8 cellular contexts compared by ENCODE assay signal in the genomic region with DNA sequence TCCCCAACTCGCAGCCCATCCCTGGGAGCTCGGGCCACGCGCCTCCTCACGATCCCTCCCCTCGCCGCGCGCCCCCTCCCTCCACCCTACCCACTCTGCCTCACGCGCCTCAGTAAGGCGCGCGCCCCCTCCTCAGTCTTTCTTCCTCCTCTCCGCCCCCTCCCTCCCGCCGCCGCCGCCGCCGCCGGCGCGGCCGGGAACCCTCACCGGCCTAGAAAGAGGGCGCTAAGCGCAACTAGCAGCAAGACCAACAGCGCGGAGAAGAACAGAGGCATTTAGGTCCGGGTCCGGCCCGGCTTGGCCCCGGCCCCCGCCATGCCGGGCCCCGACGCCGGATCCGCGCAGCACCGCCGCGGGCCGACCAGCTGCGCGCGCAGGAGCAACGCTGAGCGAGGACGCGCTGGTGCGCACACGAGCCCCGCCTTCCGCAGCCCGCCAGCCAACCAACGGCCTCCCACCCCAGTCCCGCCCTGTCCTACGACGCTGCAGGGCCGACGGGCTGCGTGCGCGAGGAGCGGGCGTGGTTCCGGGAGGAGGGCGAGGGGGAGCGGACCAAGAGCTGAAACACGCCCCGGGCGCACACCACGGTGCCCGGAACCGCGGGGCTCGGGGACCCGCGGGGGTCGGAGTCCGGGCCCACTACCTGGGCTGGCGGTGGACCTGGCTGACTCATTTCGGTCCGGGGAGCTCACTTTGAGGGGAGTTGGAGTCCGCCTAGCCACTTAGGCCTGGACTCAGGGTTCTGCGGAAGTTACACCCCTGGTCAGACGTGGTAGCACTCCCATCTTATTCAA. TPM values are rescaled to one million over a fixed set of nuclear protein-coding genes. Genes with fewer than 3 reads are reported as not detected.
DNase-seq lines count a peak whose midpoint lies in the region; ATAC-seq and TF ChIP-seq lines count a peak whose summit lies in the region.

A gene (minus strand): TSS at position 377 of the 794 bp plus-strand sequence. CDS start 102 bp downstream, at position 275.

- H3K9me3 ChIP-seq in right cardiac atrium (ENCODE audit: control insufficient read depth, low read length), result no peaks in the 10 kb centered on the region
- H3K9me3 ChIP-seq in uterus, result no peaks in the 10 kb centered on the region

- H3K4me3 ChIP-seq in right cardiac atrium (ENCODE audit: low read length) (peak within 1 kb of the TSS; percentile 94), uterus (peak within 1 kb of the TSS; percentile 99)

- intact Hi-C loops in T-helper 2 cell treated with Interferon-gamma antibody and Interleukin-4, amounts not matched to agents 100 ng/mL and 5 ng/mL, for 36 hours (cut with micrococcal nuclease), result loop anchor here (1.0 to 5.0 kb wide), 7 partner anchors 17 to 307 kb away; a partner anchor contains a TSS
- intact Hi-C loops in right cardiac atrium (cut with DNase I) (no loop called here), uterus (cut with DNase I; ENCODE audit: low total_unique reads) (no loop called here)

- H3K4me1 ChIP-seq in right cardiac atrium (ENCODE audit: control insufficient read depth, insufficient read depth, low read length) (peaks cover 2% of the 10 kb centered on the region), uterus (peaks cover 3 to 10% of the 10 kb centered on the region in 2 donors)

- ATAC-seq in HG02885 (IDR thresholded peaks at IDR 0.05; ENCODE audit: poor library complexity, unreplicated experiment), result peak; percentile 96
- peak; percentile 98 to 99 for ATAC-seq in right cardiac atrium

- H3K36me3 ChIP-seq in uterus, result no peaks in the 10 kb centered on the region

- H3K27ac ChIP-seq in right cardiac atrium (ENCODE audit: low read length) (peak within 1 kb of the TSS; percentile 98), uterus (peak within 1 kb of the TSS; percentile 90 to 98)

- TF ChIP-seq POLR2A in GM15510 (IDR thresholded peaks at IDR 0.05; ENCODE audit: borderline replicate concordance, extremely low read depth, insufficient read length), result peak; percentile 94
- TF ChIP-seq POLR2A in uterus (IDR thresholded peaks at IDR 0.05), result peak in 1 of 2 donors; percentile 85

- no peaks in the 10 kb centered on the region for H3K27me3 ChIP-seq in right cardiac atrium (ENCODE audit: control insufficient read depth, insufficient read depth)
- H3K27me3 ChIP-seq in uterus, result no peaks in the 10 kb centered on the region

- peak; percentile 9 to 51 (median 26) for TF ChIP-seq CTCF in uterus (IDR thresholded peaks at IDR 0.05)

- peak; percentile 78 for DNase-seq in NCI-H187 treated with DMSO at 0.1 percent for 48 hours (lab: John Stamatoyannopoulos, UW)
- peak; percentile 40 to 97 (median 91) for DNase-seq in anterior cingulate cortex (lab: John Stamatoyannopoulos, UW)
- DNase-seq in right cardiac atrium, result peak; percentile 98 to 99 (median 99)
- DNase-seq in putamen (ENCODE audit: low spot score), result peak; percentile 96
- DNase-seq in uterus, result peak; percentile 95 to 96

- WGBS in right cardiac atrium, result under 1% methylated on average over 89 of the region's 89 CpGs

RNA-seq across cellular contexts. Expression of the gene that starts here (rescaled TPM):
- total RNA-seq in T-helper 2 cell treated with Interferon-gamma antibody and Interleukin-4, amounts not matched to agents 100 ng/mL and 5 ng/mL, for 36 hours, result 161 and 163 TPM in 2 replicates
- total RNA-seq in right cardiac atrium (10 to 100 TPM; 70.6 to 87.3 (median 81.7) TPM), uterus (100 to 1,000 TPM in 1 of 4 donors, 10 to 100 TPM in 3; 35.0 to 126 (median 68.5) TPM)
- polyA plus RNA-seq in right cardiac atrium, result 21.0 TPM

Comparison
In these comparisons a context has a peak if more than half of its experiments do, and no peak if none do; other contexts are left out.
1. Peak in every context shown above with its lines: DNase-seq, ATAC-seq, H3K4me3 ChIP-seq and H3K27ac ChIP-seq.